ENCODE assay signal across 8 cellular contexts in genomic region chr16:2968738-2969544, GRCh38. TPM values are rescaled to one million over a fixed set of nuclear protein-coding genes. Genes with fewer than 3 reads are reported as not detected.
DNase-seq lines count a peak whose midpoint lies in the region; ATAC-seq and TF ChIP-seq lines count a peak whose summit lies in the region.

TSS of gene PAQR4 (plus strand) at chr16:2969348. CDS start at chr16:2969675, 327 bp downstream.

- peak within 1 kb of the TSS; percentile 52 to 62 for H3K4me3 ChIP-seq in cardiac fibroblast (replicated peaks in 1 of 2; ENCODE audit: low read depth in 2 of 2, low read length in 2 of 2)

- no peak within 1 kb of the TSS for H3K27ac Mint-ChIP-seq in WTC11

- no peaks in the 10 kb centered on the region for H3K9me3 Mint-ChIP-seq in WTC11

- peaks cover 33% of the 10 kb centered on the region for H3K27me3 Mint-ChIP-seq in WTC11 (ENCODE audit: low read depth)

- CTCF ChIA-PET in WTC11 (lab: Charles Lee) = interaction anchor here (0.7 to 4.2 kb wide), 18 partner anchors 8 to 161 kb away, joined by 3 to 46 read pairs (median 6); partner anchors contain the start of genes CLDN9 and PKMYT1

- peaks cover 9% of the 10 kb centered on the region; the same call in 1 of the 2 replicates for H3K36me3 Mint-ChIP-seq in WTC11

- H3K4me1 Mint-ChIP-seq in WTC11 = peaks cover 27% of the 10 kb centered on the region

- H3K4me3 Mint-ChIP-seq in WTC11 = peak within 1 kb of the TSS; percentile 66

- TF ChIP-seq CTCF in WTC11 (IDR thresholded peaks at IDR 0.05) (no peak), cardiac fibroblast (IDR thresholded peaks at IDR 0.05; ENCODE audit: low read depth, low read length) (no peak)

- POLR2A ChIA-PET in WTC11 (lab: Charles Lee) = interaction anchor here (0.7 to 2.0 kb wide), 6 partner anchors 12 to 86 kb away, joined by 3 to 11 read pairs (median 8); partner anchors contain the start of genes FLYWCH2, PKMYT1 and TNFRSF12A

- ATAC-seq in GM18873 (IDR thresholded peaks at IDR 0.05; ENCODE audit: low FRiP score, unreplicated experiment) (peak; percentile 57), HG03108 (IDR thresholded peaks at IDR 0.05; ENCODE audit: unreplicated experiment) (peak; percentile 65), WTC11 (peak; percentile 62)

- DNase-seq in AG08395 (ENCODE audit: low spot score) (peak; percentile 96), NCI-H2196 treated with DMSO at 0.1 percent for 48 hours (lab: John Stamatoyannopoulos, UW; ENCODE audit: unreplicated experiment) (peak; percentile 80), WTC11 (ENCODE audit: low spot score) (peak; percentile 89), cardiac fibroblast (ENCODE audit: low read depth in 2 of 2) (peak; percentile 83 to 89), inferior parietal cortex (ENCODE audit: extremely low spot score) (peak; percentile 89), smooth muscle cell of the brain vasculature (ENCODE audit: low read depth, low spot score) (peak; percentile 40)

TF ChIP-seq in WTC11, 78 proteins besides CTCF, POLR2A, EP300 and RAD21 (continues in another document):
- TF ChIP-seq ZBTB43 (CRISPR knock-in tag; IDR thresholded peaks at IDR 0.05) (peak; percentile 90; the same call in 1 of the 2 replicates), ZNF423 (CRISPR knock-in tag; IDR thresholded peaks at IDR 0.05) (no peak), AR (CRISPR knock-in tag; IDR thresholded peaks at IDR 0.05) (no peak), FOXJ3 (CRISPR knock-in tag; IDR thresholded peaks at IDR 0.05; ENCODE audit: borderline replicate concordance) (no peak), CREB1 (CRISPR knock-in tag; IDR thresholded peaks at IDR 0.05) (0 out of 2 replicates have a peak, but pooled peaks have one; percentile 80), CREM (CRISPR knock-in tag; IDR thresholded peaks at IDR 0.05) (peak; percentile 48; the same call in 1 of the 2 replicates), PRDM15 (CRISPR knock-in tag; IDR thresholded peaks at IDR 0.05) (peak; percentile 61), ZNF232 (CRISPR knock-in tag; IDR thresholded peaks at IDR 0.05) (peak; percentile 74; the same call in 1 of the 2 replicates), IRF2 (CRISPR knock-in tag; IDR thresholded peaks at IDR 0.05; ENCODE audit: borderline replicate concordance, low read depth) (no peak), ZNF138 (CRISPR knock-in tag; conservative IDR thresholded peaks at IDR 0.05) (0 out of 2 replicates have a peak, but pooled peaks have one; percentile 66), GRHL2 (CRISPR knock-in tag; IDR thresholded peaks at IDR 0.05; ENCODE audit: insufficient replicate concordance, severe bottlenecking) (no peak), ZNF219 (CRISPR knock-in tag; IDR thresholded peaks at IDR 0.05; ENCODE audit: borderline replicate concordance) (peak; percentile 65; the same call in 1 of the 2 replicates), NFYB (CRISPR knock-in tag; conservative IDR thresholded peaks at IDR 0.05; ENCODE audit: low read depth) (peak; percentile 71; the same call in 1 of the 2 replicates), TP53 (CRISPR knock-in tag; IDR thresholded peaks at IDR 0.05) (peak; percentile 82), OVOL2 (CRISPR knock-in tag; IDR thresholded peaks at IDR 0.05; ENCODE audit: borderline replicate concordance) (no peak), NR1H2 (CRISPR knock-in tag; IDR thresholded peaks at IDR 0.05) (no peak), CBFB (CRISPR knock-in tag; IDR thresholded peaks at IDR 0.05; ENCODE audit: low read depth) (peak; percentile 53; the same call in 1 of the 2 replicates), ZNF425 (CRISPR knock-in tag; conservative IDR thresholded peaks at IDR 0.05) (no peak), ZNF396 (CRISPR knock-in tag; IDR thresholded peaks at IDR 0.05; ENCODE audit: borderline replicate concordance) (no peak), ATF1 (CRISPR knock-in tag; IDR thresholded peaks at IDR 0.05) (0 out of 2 replicates have a peak, but pooled peaks have one; percentile 29), ATF3 (CRISPR knock-in tag; conservative IDR thresholded peaks at IDR 0.05) (no peak), NFATC4 (CRISPR knock-in tag; IDR thresholded peaks at IDR 0.05) (no peak), ZMAT4 (CRISPR knock-in tag; IDR thresholded peaks at IDR 0.05) (no peak)

RNA-seq across cellular contexts. Expression of gene PAQR4, which starts in this region (rescaled TPM):
- total RNA-seq in WTC11 (2021) = 21.1 to 32.4 TPM (median 21.5 TPM) in 3 replicates

Comparison
In these comparisons a context has a peak if more than half of its experiments do, and no peak if none do; other contexts are left out.
1. Peak in every context shown above with its lines: DNase-seq, ATAC-seq and H3K4me3 ChIP-seq.
2. DNase-seq: peak in every context shown above with its lines; median percentile 96 in AG08395; 89 in WTC11; 89 in inferior parietal cortex; 86 in cardiac fibroblast; 80 in NCI-H2196 treated with DMSO at 0.1 percent for 48 hours; 40 in smooth muscle cell of the brain vasculature.